In genomic region chr17:32981611-32982010, GRCh38 we compare ENCODE assay signal across 2 cellular contexts. TPM values are rescaled to one million over a fixed set of nuclear protein-coding genes. Genes with fewer than 3 reads are reported as not detected.
"Had no signal": no experiment of that assay in that cellular context is flagged by ENCODE, and none has a peak within 500 bp of the region (broad histone marks: within the 10 kb centered on the region; RNA-seq: fewer than 3 reads in every experiment).

No MANE protein-coding gene starts in this region.

RNA-seq across cellular contexts. Expression of gene SPACA3, which starts 10.0 kb away (rescaled TPM):
- total RNA-seq: G401, GM12878 had no signal
